ENCODE assay signal across 9 cellular contexts in genomic region chr2:159617651-159618050, GRCh38. TPM values are rescaled to one million over a fixed set of nuclear protein-coding genes. Genes with fewer than 3 reads are reported as not detected.
DNase-seq lines count a peak whose midpoint lies in the region; ATAC-seq and TF ChIP-seq lines count a peak whose summit lies in the region.
"Had no signal": no experiment of that assay in that cellular context is flagged by ENCODE, and none has a peak within 500 bp of the region (broad histone marks: within the 10 kb centered on the region; RNA-seq: fewer than 3 reads in every experiment).

No MANE protein-coding gene starts in this region.

- 2% methylated on average over 2 of the region's 2 CpGs for WGBS in HUES64

- H3K4me1 Mint-ChIP-seq in activated naive CD8-positive, alpha-beta T cell treated with anti-CD3 and anti-CD28 coated beads for 36 hours, result peaks cover 9% of the 10 kb centered on the region

- no peak overlapping the region for H3K4me3 Mint-ChIP-seq in activated naive CD8-positive, alpha-beta T cell treated with anti-CD3 and anti-CD28 coated beads for 36 hours

- no peaks in the 10 kb centered on the region for H3K9me3 ChIP-seq in HUES64 (ENCODE audit: insufficient read depth, low read depth, low read length)
- no peaks in the 10 kb centered on the region for H3K9me3 ChIP-seq in skeletal muscle tissue (ENCODE audit: control insufficient read depth in 3 of 3, low read length in 3 of 3)

- H3K36me3 Mint-ChIP-seq in activated naive CD8-positive, alpha-beta T cell treated with anti-CD3 and anti-CD28 coated beads for 36 hours, result no peaks in the 10 kb centered on the region

- peak overlapping the region; percentile 97; the same call in 1 of the 2 replicates for H3K9ac ChIP-seq in HUES64 (ENCODE audit: low read depth, low read length)
- H3K9ac ChIP-seq in skeletal muscle tissue (ENCODE audit: low read depth in 1 of 3, low read length in 3 of 3), result peak overlapping the region; percentile 90 to 98 (median 93)

- DNase-seq in NOMO-1 (lab: John Stamatoyannopoulos, UW; ENCODE audit: unreplicated experiment in 2 of 2) (peak; percentile 42 to 56), fibroblast of the aortic adventitia (ENCODE audit: low read depth) (peak; percentile 39), HCEC 1CT (no peak)
- DNase-seq in activated naive CD8-positive, alpha-beta T cell treated with anti-CD3 and anti-CD28 coated beads for 36 hours, result no peak
- DNase-seq: T-helper 1 cell had no signal

- H3K4me3 ChIP-seq in HUES64 (ENCODE audit: low read length) (peak overlapping the region; percentile 93), fibroblast of the aortic adventitia (ENCODE audit: low read depth, low read length) (peak overlapping the region; percentile 32), skeletal muscle tissue (ENCODE audit: low read length in 3 of 3) (peak overlapping the region; percentile 1 to 92 (median 81))

- H3K27ac ChIP-seq in HUES64 (ENCODE audit: low read depth, low read length) (peak overlapping the region; percentile 98), skeletal muscle tissue (ENCODE audit: low read depth, low read length) (peak overlapping the region; percentile 99)

- H3K27me3 ChIP-seq in HUES64 (ENCODE audit: insufficient read depth, low read length), result no peaks in the 10 kb centered on the region
- no peaks in the 10 kb centered on the region for H3K27me3 ChIP-seq in skeletal muscle tissue (ENCODE audit: control insufficient read depth in 3 of 3, insufficient read depth in 3 of 3, low read length in 3 of 3)

- peaks cover 45% of the 10 kb centered on the region for H3K4me1 ChIP-seq in HUES64 (ENCODE audit: insufficient read depth, low read length)
- H3K4me1 ChIP-seq in skeletal muscle tissue (ENCODE audit: control insufficient read depth in 3 of 3, insufficient read depth in 3 of 3, low read length in 3 of 3), result peaks cover 0 to 12% (median 4%) of the 10 kb centered on the region in 3 donors

- no peak for TF ChIP-seq CTCF in fibroblast of the aortic adventitia (IDR thresholded peaks at IDR 0.05; ENCODE audit: insufficient read depth, low read length)

- peaks cover 24% of the 10 kb centered on the region for H3K27me3 Mint-ChIP-seq in activated naive CD8-positive, alpha-beta T cell treated with anti-CD3 and anti-CD28 coated beads for 36 hours

- ATAC-seq in GM19351 (IDR thresholded peaks at IDR 0.05; ENCODE audit: unreplicated experiment), result no peak
- ATAC-seq in HG02885 (IDR thresholded peaks at IDR 0.05; ENCODE audit: poor library complexity, unreplicated experiment), result no peak

- no peak overlapping the region for H3K27ac Mint-ChIP-seq in activated naive CD8-positive, alpha-beta T cell treated with anti-CD3 and anti-CD28 coated beads for 36 hours

- H3K9me3 Mint-ChIP-seq in activated naive CD8-positive, alpha-beta T cell treated with anti-CD3 and anti-CD28 coated beads for 36 hours, result no peaks in the 10 kb centered on the region

- H3K36me3 ChIP-seq in HUES64 (ENCODE audit: insufficient read depth, low read length), result no peaks in the 10 kb centered on the region
- no peaks in the 10 kb centered on the region for H3K36me3 ChIP-seq in skeletal muscle tissue (ENCODE audit: control insufficient read depth in 3 of 3, insufficient read depth in 3 of 3, low read length in 3 of 3)

RNA-seq across cellular contexts. Expression of gene BAZ2B, which starts 1.3 kb away (rescaled TPM):
- 17.1 TPM for polyA plus RNA-seq in HUES64 (2013, experiment 1 of 2)
- 15.5 TPM for polyA plus RNA-seq in HUES64 (2013, experiment 2 of 2)
- total RNA-seq in fibroblast of the aortic adventitia (ENCODE audit: low replicate concordance), result 72.3 and 115 TPM in 2 replicates
- 76.2 TPM for total RNA-seq in skeletal muscle tissue
- total RNA-seq in activated naive CD8-positive, alpha-beta T cell treated with anti-CD3 and anti-CD28 coated beads for 36 hours, result 1 to 10 TPM; 8.3 TPM

Comparison
In these comparisons a context has a peak if more than half of its experiments do, and no peak if none do; other contexts are left out.
1. H3K4me3 ChIP-seq: peak in every context shown above with its lines; median percentile 93 in HUES64; 81 in skeletal muscle tissue; 32 in fibroblast of the aortic adventitia.
2. DNase-seq: peak in NOMO-1 (2 of 2) and fibroblast of the aortic adventitia (single experiment); none in HCEC 1CT (single experiment) and activated naive CD8-positive, alpha-beta T cell treated with anti-CD3 and anti-CD28 coated beads for 36 hours (single experiment).